Comparison of ENCODE assay signal across 1 cellular context in the genomic region with DNA sequence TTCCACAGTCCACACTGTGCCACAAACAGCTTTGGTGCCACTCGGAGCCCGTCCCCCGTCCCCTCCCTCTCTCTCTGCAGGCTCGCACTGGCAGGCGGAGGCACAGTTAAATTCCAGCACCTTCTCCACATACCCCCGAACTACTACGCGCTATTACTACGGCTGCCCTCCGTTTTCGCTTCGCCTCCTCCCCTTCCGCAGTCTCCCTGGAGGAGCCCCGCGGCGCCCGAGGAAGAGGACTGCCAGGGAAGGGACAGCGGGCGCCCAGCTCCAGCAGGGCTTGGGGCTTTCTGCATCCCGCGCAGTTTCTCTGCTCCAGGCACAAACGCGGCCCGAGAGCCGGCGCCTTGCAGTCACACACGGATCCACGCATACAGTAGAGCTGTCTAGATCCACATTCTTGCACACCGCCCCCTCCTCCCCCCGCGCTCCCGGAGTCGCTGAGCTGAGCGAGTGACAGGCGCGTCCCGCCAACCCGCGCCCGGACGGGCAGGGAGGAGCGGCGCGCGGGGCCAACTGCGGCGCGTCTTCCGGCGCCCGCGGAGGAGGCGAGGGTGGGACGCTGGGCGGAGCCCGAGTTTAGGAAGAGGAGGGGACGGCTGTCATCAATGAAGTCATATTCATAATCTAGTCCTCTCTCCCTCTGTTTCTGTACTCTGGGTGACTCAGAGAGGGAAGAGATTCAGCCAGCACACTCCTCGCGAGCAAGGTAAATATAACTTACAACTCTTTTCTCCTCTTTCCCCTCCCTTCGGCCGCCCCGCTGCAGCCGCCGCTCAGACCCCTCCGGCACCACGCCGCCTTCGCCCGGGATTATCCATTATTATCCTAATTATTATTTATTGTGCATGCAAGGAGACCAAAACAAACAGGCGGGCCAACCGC.
TF ChIP-seq lines count a peak whose summit lies in the region.

A gene (plus strand): TSS at position 652 of the 885 bp plus-strand sequence. CDS start 13,676 bp downstream, outside the sequence.

TF ChIP-seq in HepG2, 621 proteins besides CTCF, POLR2A, EP300 and RAD21 (continued from another document and continues in another):
- TF ChIP-seq, protein P1, sequence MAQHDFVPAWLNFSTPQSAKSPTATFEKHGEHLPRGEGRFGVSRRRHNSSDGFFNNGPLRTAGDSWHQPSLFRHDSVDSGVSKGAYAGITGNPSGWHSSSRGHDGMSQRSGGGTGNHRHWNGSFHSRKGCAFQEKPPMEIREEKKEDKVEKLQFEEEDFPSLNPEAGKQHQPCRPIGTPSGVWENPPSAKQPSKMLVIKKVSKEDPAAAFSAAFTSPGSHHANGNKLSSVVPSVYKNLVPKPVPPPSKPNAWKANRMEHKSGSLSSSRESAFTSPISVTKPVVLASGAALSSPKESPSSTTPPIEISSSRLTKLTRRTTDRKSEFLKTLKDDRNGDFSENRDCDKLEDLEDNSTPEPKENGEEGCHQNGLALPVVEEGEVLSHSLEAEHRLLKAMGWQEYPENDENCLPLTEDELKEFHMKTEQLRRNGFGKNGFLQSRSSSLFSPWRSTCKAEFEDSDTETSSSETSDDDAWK (CRISPR knock-in tag; IDR thresholded peaks at IDR 0.05), result no peak
- TF ChIP-seq, protein P2, sequence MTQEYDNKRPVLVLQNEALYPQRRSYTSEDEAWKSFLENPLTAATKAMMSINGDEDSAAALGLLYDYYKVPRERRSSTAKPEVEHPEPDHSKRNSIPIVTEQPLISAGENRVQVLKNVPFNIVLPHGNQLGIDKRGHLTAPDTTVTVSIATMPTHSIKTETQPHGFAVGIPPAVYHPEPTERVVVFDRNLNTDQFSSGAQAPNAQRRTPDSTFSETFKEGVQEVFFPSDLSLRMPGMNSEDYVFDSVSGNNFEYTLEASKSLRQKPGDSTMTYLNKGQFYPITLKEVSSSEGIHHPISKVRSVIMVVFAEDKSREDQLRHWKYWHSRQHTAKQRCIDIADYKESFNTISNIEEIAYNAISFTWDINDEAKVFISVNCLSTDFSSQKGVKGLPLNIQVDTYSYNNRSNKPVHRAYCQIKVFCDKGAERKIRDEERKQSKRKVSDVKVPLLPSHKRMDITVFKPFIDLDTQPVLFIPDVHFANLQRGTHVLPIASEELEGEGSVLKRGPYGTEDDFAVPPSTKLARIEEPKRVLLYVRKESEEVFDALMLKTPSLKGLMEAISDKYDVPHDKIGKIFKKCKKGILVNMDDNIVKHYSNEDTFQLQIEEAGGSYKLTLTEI (CRISPR knock-in tag; conservative IDR thresholded peaks at IDR 0.05), result no peak
- TF ChIP-seq PLRG1 (conservative IDR thresholded peaks at IDR 0.05) (no peak), ZNF558 (CRISPR knock-in tag; IDR thresholded peaks at IDR 0.05; ENCODE audit: borderline replicate concordance) (no peak), TRIM24 (CRISPR knock-in tag; IDR thresholded peaks at IDR 0.05) (no peak), MAZ (IDR thresholded peaks at IDR 0.05; ENCODE audit: borderline replicate concordance, low read depth, low read length) (peak; percentile 61; the same call in 1 of the 2 replicates), MAZ (CRISPR knock-in tag; IDR thresholded peaks at IDR 0.05; ENCODE audit: low read depth) (peak; percentile 75; the same call in 1 of the 2 replicates), MYC (CRISPR knock-in tag; IDR thresholded peaks at IDR 0.05; ENCODE audit: borderline replicate concordance) (peak; percentile 45; the same call in 1 of the 2 replicates), ZNF225 (CRISPR knock-in tag; IDR thresholded peaks at IDR 0.05) (0 out of 2 replicates have a peak, but pooled peaks have one; percentile 53)
- TF ChIP-seq, protein P3, sequence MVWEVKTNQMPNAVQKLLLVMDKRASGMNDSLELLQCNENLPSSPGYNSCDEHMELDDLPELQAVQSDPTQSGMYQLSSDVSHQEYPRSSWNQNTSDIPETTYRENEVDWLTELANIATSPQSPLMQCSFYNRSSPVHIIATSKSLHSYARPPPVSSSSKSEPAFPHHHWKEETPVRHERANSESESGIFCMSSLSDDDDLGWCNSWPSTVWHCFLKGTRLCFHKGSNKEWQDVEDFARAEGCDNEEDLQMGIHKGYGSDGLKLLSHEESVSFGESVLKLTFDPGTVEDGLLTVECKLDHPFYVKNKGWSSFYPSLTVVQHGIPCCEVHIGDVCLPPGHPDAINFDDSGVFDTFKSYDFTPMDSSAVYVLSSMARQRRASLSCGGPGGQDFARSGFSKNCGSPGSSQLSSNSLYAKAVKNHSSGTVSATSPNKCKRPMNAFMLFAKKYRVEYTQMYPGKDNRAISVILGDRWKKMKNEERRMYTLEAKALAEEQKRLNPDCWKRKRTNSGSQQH (CRISPR knock-in tag; IDR thresholded peaks at IDR 0.05; ENCODE audit: low read depth), result no peak
- TF ChIP-seq, protein P4, sequence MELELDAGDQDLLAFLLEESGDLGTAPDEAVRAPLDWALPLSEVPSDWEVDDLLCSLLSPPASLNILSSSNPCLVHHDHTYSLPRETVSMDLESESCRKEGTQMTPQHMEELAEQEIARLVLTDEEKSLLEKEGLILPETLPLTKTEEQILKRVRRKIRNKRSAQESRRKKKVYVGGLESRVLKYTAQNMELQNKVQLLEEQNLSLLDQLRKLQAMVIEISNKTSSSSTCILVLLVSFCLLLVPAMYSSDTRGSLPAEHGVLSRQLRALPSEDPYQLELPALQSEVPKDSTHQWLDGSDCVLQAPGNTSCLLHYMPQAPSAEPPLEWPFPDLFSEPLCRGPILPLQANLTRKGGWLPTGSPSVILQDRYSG (CRISPR knock-in tag; IDR thresholded peaks at IDR 0.05), result no peak
- TF ChIP-seq, protein P5, sequence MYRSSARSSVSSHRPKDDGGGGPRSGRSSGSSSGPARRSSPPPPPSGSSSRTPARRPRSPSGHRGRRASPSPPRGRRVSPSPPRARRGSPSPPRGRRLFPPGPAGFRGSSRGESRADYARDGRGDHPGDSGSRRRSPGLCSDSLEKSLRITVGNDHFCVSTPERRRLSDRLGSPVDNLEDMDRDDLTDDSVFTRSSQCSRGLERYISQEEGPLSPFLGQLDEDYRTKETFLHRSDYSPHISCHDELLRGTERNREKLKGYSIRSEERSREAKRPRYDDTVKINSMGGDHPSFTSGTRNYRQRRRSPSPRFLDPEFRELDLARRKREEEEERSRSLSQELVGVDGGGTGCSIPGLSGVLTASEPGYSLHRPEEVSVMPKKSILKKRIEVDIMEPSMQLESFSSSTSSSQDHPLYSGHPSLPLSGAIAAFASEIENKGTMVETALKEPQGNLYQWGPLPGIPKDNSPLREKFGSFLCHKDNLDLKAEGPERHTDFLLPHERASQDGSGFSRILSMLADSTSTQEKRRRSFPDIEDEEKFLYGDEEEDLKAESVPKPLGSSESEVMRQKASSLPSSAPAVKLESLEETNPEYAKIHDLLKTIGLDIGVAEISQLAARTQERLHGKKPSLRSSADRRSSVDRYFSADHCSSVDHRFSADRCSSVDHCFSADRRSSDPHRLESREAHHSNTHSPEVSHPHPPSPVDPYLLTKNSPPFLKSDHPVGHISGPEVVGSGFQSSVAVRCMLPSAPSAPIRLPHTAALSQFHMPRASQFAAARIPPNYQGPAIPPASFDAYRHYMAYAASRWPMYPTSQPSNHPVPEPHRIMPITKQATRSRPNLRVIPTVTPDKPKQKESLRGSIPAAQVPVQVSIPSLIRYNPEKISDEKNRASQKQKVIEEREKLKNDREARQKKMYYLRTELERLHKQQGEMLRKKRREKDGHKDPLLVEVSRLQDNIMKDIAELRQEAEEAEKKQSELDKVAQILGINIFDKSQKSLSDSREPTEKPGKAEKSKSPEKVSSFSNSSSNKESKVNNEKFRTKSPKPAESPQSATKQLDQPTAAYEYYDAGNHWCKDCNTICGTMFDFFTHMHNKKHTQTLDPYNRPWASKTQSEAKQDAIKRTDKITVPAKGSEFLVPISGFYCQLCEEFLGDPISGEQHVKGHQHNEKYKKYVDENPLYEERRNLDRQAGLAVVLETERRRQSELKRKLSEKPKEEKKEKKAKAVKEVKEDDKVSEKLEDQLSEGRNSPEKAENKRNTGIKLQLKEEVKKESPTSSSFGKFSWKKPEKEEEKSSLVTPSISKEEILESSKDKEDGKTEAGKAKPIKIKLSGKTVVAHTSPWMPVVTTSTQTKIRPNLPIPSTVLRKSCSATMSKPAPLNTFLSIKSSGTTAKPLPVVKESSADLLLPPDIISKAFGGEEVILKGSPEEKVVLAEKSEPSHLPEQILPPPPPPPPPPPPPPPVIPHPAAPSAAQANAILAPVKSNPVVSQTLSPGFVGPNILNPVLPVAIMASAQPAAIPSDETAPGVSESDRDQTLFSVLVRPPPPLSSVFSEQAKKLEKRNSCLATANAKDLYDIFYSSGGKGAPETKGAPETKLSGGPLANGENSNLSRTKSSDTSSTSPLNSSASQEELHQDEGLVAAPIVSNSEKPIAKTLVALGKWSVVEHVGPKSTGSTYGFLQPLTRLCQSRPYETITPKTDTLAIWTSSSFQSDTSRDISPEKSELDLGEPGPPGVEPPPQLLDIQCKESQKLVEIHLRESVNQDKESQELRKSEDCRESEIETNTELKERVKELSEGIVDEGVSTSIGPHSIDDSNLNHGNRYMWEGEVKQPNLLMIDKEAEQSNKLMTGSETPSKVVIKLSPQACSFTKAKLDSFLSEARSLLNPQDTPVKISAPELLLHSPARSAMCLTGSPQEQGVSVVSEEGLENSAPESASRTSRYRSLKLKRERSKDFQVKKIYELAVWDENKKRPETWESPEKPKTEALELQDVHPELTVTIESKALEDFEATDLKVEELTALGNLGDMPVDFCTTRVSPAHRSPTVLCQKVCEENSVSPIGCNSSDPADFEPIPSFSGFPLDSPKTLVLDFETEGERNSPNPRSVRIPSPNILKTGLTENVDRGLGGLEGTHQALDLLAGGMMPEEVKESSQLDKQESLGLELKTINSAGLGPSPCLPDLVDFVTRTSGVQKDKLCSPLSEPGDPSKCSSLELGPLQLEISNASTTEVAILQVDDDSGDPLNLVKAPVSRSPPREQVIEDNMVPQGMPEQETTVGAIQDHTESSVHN (CRISPR knock-in tag; IDR thresholded peaks at IDR 0.05), result no peak
- TF ChIP-seq, protein P6, sequence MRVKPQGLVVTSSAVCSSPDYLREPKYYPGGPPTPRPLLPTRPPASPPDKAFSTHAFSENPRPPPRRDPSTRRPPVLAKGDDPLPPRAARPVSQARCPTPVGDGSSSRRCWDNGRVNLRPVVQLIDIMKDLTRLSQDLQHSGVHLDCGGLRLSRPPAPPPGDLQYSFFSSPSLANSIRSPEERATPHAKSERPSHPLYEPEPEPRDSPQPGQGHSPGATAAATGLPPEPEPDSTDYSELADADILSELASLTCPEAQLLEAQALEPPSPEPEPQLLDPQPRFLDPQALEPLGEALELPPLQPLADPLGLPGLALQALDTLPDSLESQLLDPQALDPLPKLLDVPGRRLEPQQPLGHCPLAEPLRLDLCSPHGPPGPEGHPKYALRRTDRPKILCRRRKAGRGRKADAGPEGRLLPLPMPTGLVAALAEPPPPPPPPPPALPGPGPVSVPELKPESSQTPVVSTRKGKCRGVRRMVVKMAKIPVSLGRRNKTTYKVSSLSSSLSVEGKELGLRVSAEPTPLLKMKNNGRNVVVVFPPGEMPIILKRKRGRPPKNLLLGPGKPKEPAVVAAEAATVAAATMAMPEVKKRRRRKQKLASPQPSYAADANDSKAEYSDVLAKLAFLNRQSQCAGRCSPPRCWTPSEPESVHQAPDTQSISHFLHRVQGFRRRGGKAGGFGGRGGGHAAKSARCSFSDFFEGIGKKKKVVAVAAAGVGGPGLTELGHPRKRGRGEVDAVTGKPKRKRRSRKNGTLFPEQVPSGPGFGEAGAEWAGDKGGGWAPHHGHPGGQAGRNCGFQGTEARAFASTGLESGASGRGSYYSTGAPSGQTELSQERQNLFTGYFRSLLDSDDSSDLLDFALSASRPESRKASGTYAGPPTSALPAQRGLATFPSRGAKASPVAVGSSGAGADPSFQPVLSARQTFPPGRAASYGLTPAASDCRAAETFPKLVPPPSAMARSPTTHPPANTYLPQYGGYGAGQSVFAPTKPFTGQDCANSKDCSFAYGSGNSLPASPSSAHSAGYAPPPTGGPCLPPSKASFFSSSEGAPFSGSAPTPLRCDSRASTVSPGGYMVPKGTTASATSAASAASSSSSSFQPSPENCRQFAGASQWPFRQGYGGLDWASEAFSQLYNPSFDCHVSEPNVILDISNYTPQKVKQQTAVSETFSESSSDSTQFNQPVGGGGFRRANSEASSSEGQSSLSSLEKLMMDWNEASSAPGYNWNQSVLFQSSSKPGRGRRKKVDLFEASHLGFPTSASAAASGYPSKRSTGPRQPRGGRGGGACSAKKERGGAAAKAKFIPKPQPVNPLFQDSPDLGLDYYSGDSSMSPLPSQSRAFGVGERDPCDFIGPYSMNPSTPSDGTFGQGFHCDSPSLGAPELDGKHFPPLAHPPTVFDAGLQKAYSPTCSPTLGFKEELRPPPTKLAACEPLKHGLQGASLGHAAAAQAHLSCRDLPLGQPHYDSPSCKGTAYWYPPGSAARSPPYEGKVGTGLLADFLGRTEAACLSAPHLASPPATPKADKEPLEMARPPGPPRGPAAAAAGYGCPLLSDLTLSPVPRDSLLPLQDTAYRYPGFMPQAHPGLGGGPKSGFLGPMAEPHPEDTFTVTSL (CRISPR knock-in tag; IDR thresholded peaks at IDR 0.05; ENCODE audit: borderline replicate concordance), result no peak
- TF ChIP-seq, protein P7, sequence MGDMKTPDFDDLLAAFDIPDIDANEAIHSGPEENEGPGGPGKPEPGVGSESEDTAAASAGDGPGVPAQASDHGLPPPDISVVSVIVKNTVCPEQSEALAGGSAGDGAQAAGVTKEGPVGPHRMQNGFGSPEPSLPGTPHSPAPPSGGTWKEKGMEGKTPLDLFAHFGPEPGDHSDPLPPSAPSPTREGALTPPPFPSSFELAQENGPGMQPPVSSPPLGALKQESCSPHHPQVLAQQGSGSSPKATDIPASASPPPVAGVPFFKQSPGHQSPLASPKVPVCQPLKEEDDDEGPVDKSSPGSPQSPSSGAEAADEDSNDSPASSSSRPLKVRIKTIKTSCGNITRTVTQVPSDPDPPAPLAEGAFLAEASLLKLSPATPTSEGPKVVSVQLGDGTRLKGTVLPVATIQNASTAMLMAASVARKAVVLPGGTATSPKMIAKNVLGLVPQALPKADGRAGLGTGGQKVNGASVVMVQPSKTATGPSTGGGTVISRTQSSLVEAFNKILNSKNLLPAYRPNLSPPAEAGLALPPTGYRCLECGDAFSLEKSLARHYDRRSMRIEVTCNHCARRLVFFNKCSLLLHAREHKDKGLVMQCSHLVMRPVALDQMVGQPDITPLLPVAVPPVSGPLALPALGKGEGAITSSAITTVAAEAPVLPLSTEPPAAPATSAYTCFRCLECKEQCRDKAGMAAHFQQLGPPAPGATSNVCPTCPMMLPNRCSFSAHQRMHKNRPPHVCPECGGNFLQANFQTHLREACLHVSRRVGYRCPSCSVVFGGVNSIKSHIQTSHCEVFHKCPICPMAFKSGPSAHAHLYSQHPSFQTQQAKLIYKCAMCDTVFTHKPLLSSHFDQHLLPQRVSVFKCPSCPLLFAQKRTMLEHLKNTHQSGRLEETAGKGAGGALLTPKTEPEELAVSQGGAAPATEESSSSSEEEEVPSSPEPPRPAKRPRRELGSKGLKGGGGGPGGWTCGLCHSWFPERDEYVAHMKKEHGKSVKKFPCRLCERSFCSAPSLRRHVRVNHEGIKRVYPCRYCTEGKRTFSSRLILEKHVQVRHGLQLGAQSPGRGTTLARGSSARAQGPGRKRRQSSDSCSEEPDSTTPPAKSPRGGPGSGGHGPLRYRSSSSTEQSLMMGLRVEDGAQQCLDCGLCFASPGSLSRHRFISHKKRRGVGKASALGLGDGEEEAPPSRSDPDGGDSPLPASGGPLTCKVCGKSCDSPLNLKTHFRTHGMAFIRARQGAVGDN (CRISPR knock-in tag; IDR thresholded peaks at IDR 0.05), result peak; percentile 79
